ENCODE assay signal across 15 cellular contexts in genomic region chr2:11235583-11235982, GRCh38.
DNase-seq lines count a peak whose midpoint lies in the region; ATAC-seq, FAIRE-seq and TF ChIP-seq lines count a peak whose summit lies in the region.
"Had no signal": no experiment of that assay in that cellular context is flagged by ENCODE, and none has a peak within 500 bp of the region (broad histone marks: within the 10 kb centered on the region; RNA-seq: fewer than 3 reads in every experiment).

No MANE protein-coding gene starts in this region.

- H3F3A ChIP-seq in PC-3 (ENCODE audit: low read length, unreplicated experiment) = no peaks in the 10 kb centered on the region

- no peaks in the 10 kb centered on the region for H3K27me3 ChIP-seq in HepG2 (ENCODE audit: control insufficient read depth in 1 of 2, insufficient read depth in 2 of 2, low read length in 2 of 2)
- no peaks in the 10 kb centered on the region for H3K27me3 ChIP-seq in right lobe of liver
- no peaks in the 10 kb centered on the region for H3K27me3 ChIP-seq in PC-3 (ENCODE audit: low read length)
- no peaks in the 10 kb centered on the region for H3K27me3 ChIP-seq in upper lobe of left lung
- H3K27me3 ChIP-seq: BLaER1 treated with 17β-estradiol and CSF1 and Interleukin-3, amounts not matched to agents 10 nM and 100 nM had no signal

- H3K4me2 ChIP-seq in HepG2 (ENCODE audit: low read depth, low read length) (no peak overlapping the region), PC-3 (ENCODE audit: low read length) (no peak overlapping the region), OCI-LY7 (ENCODE audit: low read length) (no peak overlapping the region)
- H3K4me2 ChIP-seq: BLaER1 treated with 17β-estradiol and CSF1 and Interleukin-3, amounts not matched to agents 10 nM and 100 nM had no signal

- no peak overlapping the region for H3K4me3 ChIP-seq in HepG2 (replicated peaks in 1 of 3; ENCODE audit: insufficient read depth in 1 of 3, low read depth in 2 of 3, low read length in 3 of 3)
- H3K4me3 ChIP-seq in right lobe of liver = no peak overlapping the region
- no peak overlapping the region for H3K4me3 ChIP-seq in PC-3 (ENCODE audit: low read length)
- no peak overlapping the region for H3K4me3 ChIP-seq in OCI-LY7 (ENCODE audit: low read depth, low read length, poor library complexity, severe bottlenecking)
- no peak overlapping the region for H3K4me3 ChIP-seq in upper lobe of left lung
- H3K4me3 ChIP-seq: BLaER1 treated with 17β-estradiol and CSF1 and Interleukin-3, amounts not matched to agents 10 nM and 100 nM had no signal

- TF ChIP-seq RAD21 in HepG2 (CRISPR knock-in tag; IDR thresholded peaks at IDR 0.05) = no peak

- H3K4me1 ChIP-seq in HepG2 (ENCODE audit: insufficient read depth, low read length) (no peaks in the 10 kb centered on the region), right lobe of liver (peaks cover 0 to 4% (median 0%) of the 10 kb centered on the region in 4 donors), PC-3 (ENCODE audit: insufficient read depth, low read length) (peaks cover 7% of the 10 kb centered on the region), OCI-LY7 (ENCODE audit: insufficient read depth, low read length, poor library complexity, severe bottlenecking) (peaks cover 12% of the 10 kb centered on the region), upper lobe of left lung (peaks cover 0 to 7% (median 0%) of the 10 kb centered on the region in 4 donors)

- 86% methylated on average over 2 of the region's 2 CpGs for WGBS in HepG2 (ENCODE audit: low lambda C conversion rate)
- 19% methylated on average over 2 of the region's 2 CpGs for WGBS in right lobe of liver (ENCODE audit: insufficient coverage, low coverage, low lambda C conversion rate, missing lambda C conversion rate)
- WGBS in upper lobe of left lung, 2 donors = 39 to 47% methylated on average over 2 of the region's 2 CpGs

- H3K9me2 ChIP-seq in PC-3 (replicated peaks; ENCODE audit: low read length) = no peaks in the 10 kb centered on the region
- H3K9me2 ChIP-seq in OCI-LY7 (ENCODE audit: insufficient read depth, low read length) = no peaks in the 10 kb centered on the region

- TF ChIP-seq POLR2A in HepG2 (IDR thresholded peaks at IDR 0.05; ENCODE audit: insufficient read depth in 1 of 2, low read depth in 2 of 2, low read length in 2 of 2) (no peak), right lobe of liver (IDR thresholded peaks at IDR 0.05) (no peak), upper lobe of left lung (IDR thresholded peaks at IDR 0.05) (no peak)

- POLR2A ChIA-PET in HepG2 (lab: Yijun Ruan, JAX) = no interaction called here
- POLR2A ChIA-PET in PC-3 (lab: Charles Lee; ENCODE audit: unreplicated experiment) = no interaction called here
- POLR2A ChIA-PET in OCI-LY7 (lab: Charles Lee) = interaction anchor here (0.6 to 0.7 kb wide), 2 partner anchors 19 to 229 kb away, joined by 3 read pairs; no protein-coding TSS in a partner anchor

- H3K9ac ChIP-seq in HepG2 (ENCODE audit: insufficient read depth, low read depth, low read length) (no peak overlapping the region), PC-3 (ENCODE audit: low read length) (no peak overlapping the region)
- H3K9ac ChIP-seq: BLaER1 treated with 17β-estradiol and CSF1 and Interleukin-3, amounts not matched to agents 10 nM and 100 nM had no signal

- no peak for TF ChIP-seq EP300 in HepG2 (IDR thresholded peaks at IDR 0.05; ENCODE audit: low read depth in 2 of 2, low read length in 2 of 2)
- no peak for TF ChIP-seq EP300 in HepG2 (CRISPR knock-in tag; IDR thresholded peaks at IDR 0.05; ENCODE audit: borderline replicate concordance)
- no peak for TF ChIP-seq EP300 in upper lobe of left lung (IDR thresholded peaks at IDR 0.05)

- BruUV-seq in HepG2 (replicated peaks; lab: Mats Ljungman, UMichigan) (no TSS peak), PC-3 (replicated peaks; lab: Mats Ljungman, UMichigan) (no TSS peak), OCI-LY7 (replicated peaks; lab: Mats Ljungman, UMichigan) (no TSS peak)

- in situ Hi-C loops in HepG2 (cut with HindIII; ENCODE audit: extremely low pct_ligation_motif_present, low pct_unique_long_range_greater_than_20kb) = loop anchor here (5.0 kb wide), 1 partner anchor 172 kb away; no protein-coding TSS in a partner anchor

- intact Hi-C loops in HepG2 (cut with micrococcal nuclease; ENCODE audit: unreplicated experiment) = no loop called here
- intact Hi-C loops in right lobe of liver (cut with DNase I) = loop anchor here in 1 of 2 donors (10.0 kb wide), 1 partner anchor 169 kb away; no protein-coding TSS in a partner anchor
- intact Hi-C loops in PC-3 (cut with micrococcal nuclease) = loop anchor here (2.0 to 5.0 kb wide), 3 partner anchors 52 to 211 kb away; no protein-coding TSS in a partner anchor
- intact Hi-C loops in OCI-LY7 (cut with micrococcal nuclease; ENCODE audit: unreplicated experiment) = loop anchor here (2.0 to 10.0 kb wide), 2 partner anchors 103 to 349 kb away; a partner anchor contains a TSS

- H4K20me1 ChIP-seq in HepG2 (ENCODE audit: insufficient read depth, low read length) = peaks cover 66% of the 10 kb centered on the region
- no peaks in the 10 kb centered on the region; the same call in none of the 2 replicates for H4K20me1 ChIP-seq in PC-3 (ENCODE audit: low read length)
- no peaks in the 10 kb centered on the region for H4K20me1 ChIP-seq in OCI-LY7 (ENCODE audit: insufficient read depth, low read length)

- peaks cover 89% of the 10 kb centered on the region for H3K79me2 ChIP-seq in HepG2 (ENCODE audit: insufficient read depth, low read length)
- peaks cover 27% of the 10 kb centered on the region for H3K79me2 ChIP-seq in PC-3 (ENCODE audit: low read length)
- no peaks in the 10 kb centered on the region for H3K79me2 ChIP-seq in OCI-LY7 (ENCODE audit: insufficient read depth, low read depth, low read length)

- no peak for DNase-seq in HepG2 (ENCODE audit: low spot score)
- no peak for DNase-seq in right lobe of liver
- no peak for DNase-seq in PC-3
- peak; percentile 9 for DNase-seq in cerebellum (ENCODE audit: low spot score)
- DNase-seq in OCI-LY7 (ENCODE audit: low spot score) = no peak
- no peak for DNase-seq in upper lobe of left lung
- no peak for DNase-seq in NK-92 (lab: John Stamatoyannopoulos, UW; ENCODE audit: unreplicated experiment)
- DNase-seq: 8988T; ACHN; CD4-positive, CD25-positive, alpha-beta regulatory T cell; DMS79; EL; GDM1 had no signal

- ATAC-seq in HepG2 = no peak
- ATAC-seq in right lobe of liver = no peak
- ATAC-seq in PC-3 = peak; percentile 52
- no peak for ATAC-seq in upper lobe of left lung (ENCODE audit: low FRiP score in 2 of 2)
- no peak for ATAC-seq in GM21576 (IDR thresholded peaks at IDR 0.05; ENCODE audit: unreplicated experiment)

- FAIRE-seq in HepG2 (lab: Jason Lieb, UNC) = no peak

- H3K9me3 ChIP-seq in HepG2 (ENCODE audit: low read length) = no peaks in the 10 kb centered on the region
- no peaks in the 10 kb centered on the region for H3K9me3 ChIP-seq in right lobe of liver
- no peaks in the 10 kb centered on the region for H3K9me3 ChIP-seq in PC-3 (ENCODE audit: low read length)
- no peaks in the 10 kb centered on the region for H3K9me3 ChIP-seq in OCI-LY7 (ENCODE audit: low read length)
- no peaks in the 10 kb centered on the region for H3K9me3 ChIP-seq in upper lobe of left lung

- peaks cover 15 to 68% of the 10 kb centered on the region in 2 experiments for H3K36me3 ChIP-seq in HepG2 (replicated peaks in 1 of 2; ENCODE audit: control insufficient read depth in 1 of 2, insufficient read depth in 2 of 2, low read length in 2 of 2)
- no peaks in the 10 kb centered on the region for H3K36me3 ChIP-seq in right lobe of liver
- H3K36me3 ChIP-seq in PC-3 (ENCODE audit: low read depth, low read length) = peaks cover 3% of the 10 kb centered on the region; the same call in 1 of the 2 replicates
- H3K36me3 ChIP-seq in OCI-LY7 (ENCODE audit: insufficient read depth, low read length) = no peaks in the 10 kb centered on the region
- H3K36me3 ChIP-seq in upper lobe of left lung = no peaks in the 10 kb centered on the region

- H3K27ac ChIP-seq in HepG2 (ENCODE audit: extremely low read length, insufficient read depth, low read length) (no peak overlapping the region), right lobe of liver (no peak overlapping the region), PC-3 (ENCODE audit: low read length) (no peak overlapping the region), OCI-LY7 (ENCODE audit: low read depth, low read length, poor library complexity, severe bottlenecking) (no peak overlapping the region), upper lobe of left lung (no peak overlapping the region)
- H3K27ac ChIP-seq: BLaER1 treated with 17β-estradiol and CSF1 and Interleukin-3, amounts not matched to agents 10 nM and 100 nM had no signal

- H2AFZ ChIP-seq in HepG2 (ENCODE audit: low read length) (no peak overlapping the region), PC-3 (ENCODE audit: low read length) (no peak overlapping the region), OCI-LY7 (ENCODE audit: low read length) (no peak overlapping the region)

- CTCF ChIA-PET in HepG2 (lab: Yijun Ruan, JAX; ENCODE audit: low intra/inter-chr PET ratio, low total read pairs) (no interaction called here), PC-3 (lab: Charles Lee) (no interaction called here), OCI-LY7 (lab: Charles Lee; ENCODE audit: unreplicated experiment) (no interaction called here)

- no peak for TF ChIP-seq CTCF in HepG2 (CRISPR knock-in tag; IDR thresholded peaks at IDR 0.05)
- no peak for TF ChIP-seq CTCF in right lobe of liver (IDR thresholded peaks at IDR 0.05)
- TF ChIP-seq CTCF in PC-3 (conservative IDR thresholded peaks at IDR 0.05; ENCODE audit: low read depth, low read length) = no peak
- no peak for TF ChIP-seq CTCF in OCI-LY7 (conservative IDR thresholded peaks at IDR 0.05; ENCODE audit: low read length)
- no peak for TF ChIP-seq CTCF in upper lobe of left lung (IDR thresholded peaks at IDR 0.05)

TF ChIP-seq in HepG2, 621 proteins besides CTCF, POLR2A, EP300 and RAD21:
- TF ChIP-seq CBX1 (IDR thresholded peaks at IDR 0.05; ENCODE audit: low read depth) = no peak
- TF ChIP-seq RBM22 (optimal IDR thresholded peaks at IDR 0.05; ENCODE audit: low read length) = peak; percentile 65
